ENCODE assay signal across 23 cellular contexts in genomic region chr10:124214610-124215009, GRCh38.
"Had no signal": no experiment of that assay in that cellular context is flagged by ENCODE, and none has a peak within 500 bp of the region (broad histone marks: within the 10 kb centered on the region; RNA-seq: fewer than 3 reads in every experiment).

No MANE protein-coding gene starts in this region.

- H3K27ac Mint-ChIP-seq: activated CD4-positive, alpha-beta memory T cell treated with anti-CD3 and anti-CD28 coated beads for 36 hours; activated CD4-positive, alpha-beta T cell treated with anti-CD3 and anti-CD28 coated beads for 36 hours; activated CD4-positive, alpha-beta T cell treated with anti-CD3 and anti-CD28 coated beads, Interleukin-2, amount 10 ng/mL, durations not matched to agents 24 days and 14 days; activated CD8-positive, alpha-beta memory T cell treated with anti-CD3 and anti-CD28 coated beads, Interleukin-2, amount 10 ng/mL, durations not matched to agents 7 days and 5 days; activated CD8-positive, alpha-beta T cell treated with anti-CD3 and anti-CD28 coated beads, Interleukin-2, amount 10 ng/mL, durations not matched to agents 7 days and 5 days; activated naive CD8-positive, alpha-beta T cell; activated T-cell treated with anti-CD3 and anti-CD28 coated beads, Interleukin-2, amount 50 U/mL, for 72 hours had no signal

- H3K36me3 Mint-ChIP-seq: activated CD4-positive, alpha-beta memory T cell treated with anti-CD3 and anti-CD28 coated beads for 36 hours; activated CD8-positive, alpha-beta memory T cell treated with anti-CD3 and anti-CD28 coated beads, Interleukin-2, amount 10 ng/mL, durations not matched to agents 7 days and 5 days; activated naive CD8-positive, alpha-beta T cell had no signal

- H3K27me3 ChIP-seq: colonic mucosa, esophagus muscularis mucosa, foreskin keratinocyte, gastrocnemius medialis had no signal

- H3K27ac ChIP-seq: colonic mucosa, esophagus muscularis mucosa, foreskin keratinocyte, gastrocnemius medialis had no signal

- H3K9me3 Mint-ChIP-seq: activated CD4-positive, alpha-beta memory T cell treated with anti-CD3 and anti-CD28 coated beads for 36 hours; activated CD4-positive, alpha-beta T cell treated with anti-CD3 and anti-CD28 coated beads, Interleukin-2, amount 10 ng/mL, durations not matched to agents 24 days and 14 days; activated T-cell treated with anti-CD3 and anti-CD28 coated beads, Interleukin-2, amount 50 U/mL, for 72 hours had no signal

- DNase-seq: activated CD4-positive, alpha-beta memory T cell treated with anti-CD3 and anti-CD28 coated beads for 36 hours; activated CD4-positive, alpha-beta T cell treated with anti-CD3 and anti-CD28 coated beads for 36 hours; activated CD4-positive, alpha-beta T cell treated with anti-CD3 and anti-CD28 coated beads, Interleukin-2, amount 10 ng/mL, durations not matched to agents 24 days and 14 days; activated CD4-positive, CD25-positive, alpha-beta regulatory T cell; activated CD4-positive, CD25-positive, alpha-beta regulatory T cell treated with anti-CD3 and anti-CD28 coated beads, Interleukin-2, amount 50 U/mL, for 72 hours; activated CD8-positive, alpha-beta memory T cell treated with anti-CD3 and anti-CD28 coated beads, Interleukin-2, amount 10 ng/mL, durations not matched to agents 7 days and 5 days; activated CD8-positive, alpha-beta memory T cell treated with anti-CD3 and anti-CD28 coated beads, Interleukin-2, amount 50 U/mL, for 4 hours; activated CD8-positive, alpha-beta T cell treated with anti-CD3 and anti-CD28 coated beads, Interleukin-2, amount 10 ng/mL, durations not matched to agents 7 days and 5 days; activated gamma-delta T cell; activated naive CD4-positive, alpha-beta T cell treated with anti-CD3 and anti-CD28 coated beads, Interleukin-2, amount 50 U/mL, for 16 hours; activated naive CD4-positive, alpha-beta T cell treated with Interleukin-2 at 50 U/mL for 16 hours; activated T-cell treated with anti-CD3 and anti-CD28 coated beads, Interleukin-2, amount 50 U/mL, for 1 hour; activated T-cell treated with anti-CD3 and anti-CD28 coated beads, Interleukin-2, amount 50 U/mL, for 72 hours; amniotic stem cell; anterior cingulate cortex; colonic mucosa; effector CD8-positive, alpha-beta T cell; erythroblast; foreskin keratinocyte; gastrocnemius medialis; T-helper 2 cell had no signal

- H3K36me3 ChIP-seq: colonic mucosa, esophagus muscularis mucosa, gastrocnemius medialis had no signal

- H3K4me3 Mint-ChIP-seq: activated CD4-positive, alpha-beta memory T cell treated with anti-CD3 and anti-CD28 coated beads for 36 hours; activated CD4-positive, alpha-beta T cell treated with anti-CD3 and anti-CD28 coated beads for 36 hours; activated CD4-positive, alpha-beta T cell treated with anti-CD3 and anti-CD28 coated beads, Interleukin-2, amount 10 ng/mL, durations not matched to agents 24 days and 14 days; activated CD8-positive, alpha-beta memory T cell treated with anti-CD3 and anti-CD28 coated beads, Interleukin-2, amount 10 ng/mL, durations not matched to agents 7 days and 5 days; activated CD8-positive, alpha-beta T cell treated with anti-CD3 and anti-CD28 coated beads, Interleukin-2, amount 10 ng/mL, durations not matched to agents 7 days and 5 days; activated naive CD8-positive, alpha-beta T cell; activated T-cell treated with anti-CD3 and anti-CD28 coated beads, Interleukin-2, amount 50 U/mL, for 72 hours had no signal

- H3K27me3 Mint-ChIP-seq: activated naive CD8-positive, alpha-beta T cell had no signal

- ATAC-seq: activated CD4-positive, alpha-beta T cell treated with anti-CD3 and anti-CD28 coated beads for 36 hours; activated CD8-positive, alpha-beta memory T cell treated with anti-CD3 and anti-CD28 coated beads, Interleukin-2, amount 10 ng/mL, durations not matched to agents 7 days and 5 days; activated CD8-positive, alpha-beta T cell treated with anti-CD3 and anti-CD28 coated beads, Interleukin-2, amount 10 ng/mL, durations not matched to agents 7 days and 5 days; activated T-cell treated with anti-CD3 and anti-CD28 coated beads, Interleukin-2, amount 50 U/mL, for 72 hours; foreskin keratinocyte; gastrocnemius medialis had no signal

- H3K4me1 ChIP-seq: colonic mucosa, gastrocnemius medialis had no signal

- H3K9me3 ChIP-seq: colonic mucosa, gastrocnemius medialis had no signal

- H3K4me3 ChIP-seq: colonic mucosa, esophagus muscularis mucosa, gastrocnemius medialis had no signal

- H3K4me1 Mint-ChIP-seq: activated CD4-positive, alpha-beta T cell treated with anti-CD3 and anti-CD28 coated beads for 36 hours; activated CD4-positive, alpha-beta T cell treated with anti-CD3 and anti-CD28 coated beads, Interleukin-2, amount 10 ng/mL, durations not matched to agents 24 days and 14 days; activated CD8-positive, alpha-beta memory T cell treated with anti-CD3 and anti-CD28 coated beads, Interleukin-2, amount 10 ng/mL, durations not matched to agents 7 days and 5 days had no signal
